In the genomic region with DNA sequence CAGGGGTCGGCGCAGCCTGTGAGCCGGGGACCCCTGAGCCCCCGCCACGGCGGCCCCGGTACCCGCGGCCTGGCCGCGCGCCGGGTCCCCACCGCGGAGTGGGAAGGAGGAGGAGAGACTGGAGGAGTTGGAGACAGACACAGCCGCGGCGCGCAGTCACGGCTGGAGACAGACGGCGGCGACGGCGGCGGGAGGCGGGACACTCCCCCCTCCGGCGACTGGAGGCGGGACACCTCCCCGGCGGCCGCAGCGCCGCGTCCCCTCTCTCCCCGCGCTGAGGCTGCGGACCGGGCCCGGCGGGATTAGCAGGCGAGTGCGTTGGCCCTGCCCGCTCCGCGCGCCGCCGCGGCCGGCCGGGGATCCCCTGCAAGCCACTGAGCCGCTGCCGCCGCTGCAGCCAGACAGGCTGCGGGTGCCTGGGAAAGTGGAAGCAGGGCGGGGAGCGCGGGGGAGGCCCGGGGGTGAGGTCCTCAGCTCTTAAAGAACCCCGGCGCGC, we compare ENCODE assay signal across 8 cellular contexts. TPM values are rescaled to one million over a fixed set of nuclear protein-coding genes. Genes with fewer than 3 reads are reported as not detected.
DNase-seq lines count a peak whose midpoint lies in the region; ATAC-seq and TF ChIP-seq lines count a peak whose summit lies in the region.

No MANE protein-coding gene starts in this region.

- no peaks in the 10 kb centered on the region for H3K79me2 ChIP-seq in fibroblast of lung (ENCODE audit: control insufficient read depth, insufficient read depth, low read length)

- H2AFZ ChIP-seq in fibroblast of lung (ENCODE audit: low read length): no peak overlapping the region

- H3K27ac Mint-ChIP-seq in natural killer cell treated with Interleukin-12 subunit alpha and Interleukin-12 subunit beta and Interleukin-15 and Interleukin-18, amount 100 ng/mL, for 72 hours: no peak overlapping the region

- DNase-seq in AG04450 (ENCODE audit: low read depth, low spot score) (no peak), NCI-H2196 treated with DMSO at 0.1 percent for 48 hours (lab: John Stamatoyannopoulos, UW; ENCODE audit: unreplicated experiment) (peak; percentile 26), fibroblast of lung (ENCODE audit: low read depth in 2 of 2) (peak in 1 of 2 donors; percentile 38), OCI-M2 (lab: John Stamatoyannopoulos, UW; ENCODE audit: unreplicated experiment) (no peak)
- peak; percentile 79 for DNase-seq in activated T-cell treated with anti-CD3 and anti-CD28 coated beads, Interleukin-2, amount 50 U/mL, for 1 hour
- no peak for DNase-seq in natural killer cell treated with Interleukin-12 subunit alpha and Interleukin-12 subunit beta and Interleukin-15 and Interleukin-18, amount 100 ng/mL, for 72 hours (ENCODE audit: low spot score)

- H4K20me1 ChIP-seq in fibroblast of lung (ENCODE audit: control insufficient read depth, extremely low read depth, insufficient read depth, low read length): no peaks in the 10 kb centered on the region

- ATAC-seq in GM19025 (IDR thresholded peaks at IDR 0.05; ENCODE audit: low read depth, unreplicated experiment): peak; percentile 45
- ATAC-seq in natural killer cell treated with Interleukin-12 subunit alpha and Interleukin-12 subunit beta and Interleukin-15 and Interleukin-18, amount 100 ng/mL, for 72 hours: peak; percentile 45 to 66

- POLR2A ChIA-PET in AG04450 (lab: Yijun Ruan, JAX): no interaction called here

- CTCF ChIA-PET in AG04450 (lab: Charles Lee): no interaction called here

- H3K4me1 Mint-ChIP-seq in natural killer cell treated with Interleukin-12 subunit alpha and Interleukin-12 subunit beta and Interleukin-15 and Interleukin-18, amount 100 ng/mL, for 72 hours (ENCODE audit: low read depth in 2 of 2): peaks cover 4 to 5% of the 10 kb centered on the region in 2 donors

- H3K4me2 ChIP-seq in fibroblast of lung (ENCODE audit: extremely low read depth, insufficient read depth, low read length): peak overlapping the region; percentile 44

- H3K9me3 ChIP-seq in AG04450 (ENCODE audit: control insufficient read depth, insufficient read depth, low read length) (no peaks in the 10 kb centered on the region; the same call in 1 of the 2 replicates), fibroblast of lung (ENCODE audit: control insufficient read depth, insufficient read depth, low read depth, low read length) (no peaks in the 10 kb centered on the region), subcutaneous abdominal adipose tissue (ENCODE audit: control insufficient read depth in 5 of 5, low read length in 5 of 5) (no peaks in the 10 kb centered on the region)

- peaks cover 46 to 65% of the 10 kb centered on the region in 2 donors for H3K27me3 Mint-ChIP-seq in natural killer cell treated with Interleukin-12 subunit alpha and Interleukin-12 subunit beta and Interleukin-15 and Interleukin-18, amount 100 ng/mL, for 72 hours

- H3K36me3 ChIP-seq in fibroblast of lung (ENCODE audit: control insufficient read depth, insufficient read depth, low read length): no peaks in the 10 kb centered on the region
- no peaks in the 10 kb centered on the region for H3K36me3 ChIP-seq in subcutaneous abdominal adipose tissue (ENCODE audit: control insufficient read depth in 5 of 5, insufficient read depth in 5 of 5, low read length in 5 of 5)

- TF ChIP-seq CTCF in AG04450 (IDR thresholded peaks at IDR 0.05; ENCODE audit: low read depth, low read length) (no peak), fibroblast of lung (conservative IDR thresholded peaks at IDR 0.05 in 1 of 2, IDR thresholded peaks at IDR 0.05 in 1 of 2; ENCODE audit: low read depth in 1 of 2, low read length in 2 of 2) (no peak)

- peaks cover 5% of the 10 kb centered on the region for H3K36me3 Mint-ChIP-seq in natural killer cell treated with Interleukin-12 subunit alpha and Interleukin-12 subunit beta and Interleukin-15 and Interleukin-18, amount 100 ng/mL, for 72 hours

- H3K27ac ChIP-seq in AG04450 (ENCODE audit: low read depth, low read length): no peak overlapping the region
- H3K27ac ChIP-seq in fibroblast of lung (ENCODE audit: insufficient read depth, low read length): no peak overlapping the region
- H3K27ac ChIP-seq in subcutaneous abdominal adipose tissue (ENCODE audit: low read depth, low read length): no peak overlapping the region

- H3K9ac ChIP-seq in fibroblast of lung (ENCODE audit: insufficient read depth, low read length) (no peak overlapping the region), subcutaneous abdominal adipose tissue (ENCODE audit: low read length in 5 of 5) (peak overlapping the region in 2 of 5 donors; percentile 17 to 30)

- H3K27me3 ChIP-seq in AG04450 (ENCODE audit: control insufficient read depth, insufficient read depth, low read length): peaks cover 56% of the 10 kb centered on the region
- H3K27me3 ChIP-seq in fibroblast of lung (ENCODE audit: control insufficient read depth, insufficient read depth, low read length): peaks cover 44% of the 10 kb centered on the region
- peaks cover 0 to 2% (median 0%) of the 10 kb centered on the region in 5 donors for H3K27me3 ChIP-seq in subcutaneous abdominal adipose tissue (ENCODE audit: control insufficient read depth in 5 of 5, insufficient read depth in 4 of 5, low read length in 5 of 5)

- no peak overlapping the region for H3K4me3 Mint-ChIP-seq in natural killer cell treated with Interleukin-12 subunit alpha and Interleukin-12 subunit beta and Interleukin-15 and Interleukin-18, amount 100 ng/mL, for 72 hours

- H3K4me3 ChIP-seq in AG04450 (ENCODE audit: low read depth, low read length) (peak overlapping the region; percentile 39; the same call in 1 of the 2 replicates), fibroblast of lung (replicated peaks in 1 of 4; ENCODE audit: control extremely low read depth in 1 of 4, insufficient read depth in 1 of 4, low read depth in 3 of 4, low read length in 4 of 4) (peak overlapping the region in 1 of 4 experiments; percentile 37), subcutaneous abdominal adipose tissue (ENCODE audit: low read depth in 1 of 5, low read length in 5 of 5) (peak overlapping the region in 4 of 5 donors; percentile 71 to 84 (median 81))

- no peaks in the 10 kb centered on the region for H3K9me3 Mint-ChIP-seq in natural killer cell treated with Interleukin-12 subunit alpha and Interleukin-12 subunit beta and Interleukin-15 and Interleukin-18, amount 100 ng/mL, for 72 hours

- no peaks in the 10 kb centered on the region for H3K4me1 ChIP-seq in fibroblast of lung (ENCODE audit: control insufficient read depth, extremely low read depth, insufficient read depth, low read length)
- peaks cover 9 to 65% (median 52%) of the 10 kb centered on the region in 5 donors for H3K4me1 ChIP-seq in subcutaneous abdominal adipose tissue (ENCODE audit: control insufficient read depth in 5 of 5, insufficient read depth in 5 of 5, low read length in 5 of 5)

RNA-seq across cellular contexts. Expression of a gene that starts 1.0 kb away (rescaled TPM):
- not detected in 2 replicates for polyA plus RNA-seq in AG04450 (2011; rRNA removed)
- polyA minus RNA-seq in AG04450 (2011; rRNA and poly(A)+ RNA removed): not detected in 2 replicates
- under 0.01 TPM in 1 of 2 replicates, not detected in the other for total RNA-seq in fibroblast of lung
- polyA plus RNA-seq in fibroblast of lung: not detected in 2 replicates
- polyA plus RNA-seq in fibroblast of lung (2012): not detected in 2 replicates
- polyA minus RNA-seq in fibroblast of lung (ENCODE audit: low replicate concordance): not detected in 2 replicates
- total RNA-seq in natural killer cell treated with Interleukin-12 subunit alpha and Interleukin-12 subunit beta and Interleukin-15 and Interleukin-18, amount 100 ng/mL, for 72 hours: 10 to 100 TPM; 16.3 to 19.5 TPM

Comparison
In these comparisons a context has a peak if more than half of its experiments do, and no peak if none do; other contexts are left out.
1. DNase-seq: peak in NCI-H2196 treated with DMSO at 0.1 percent for 48 hours (single experiment) and activated T-cell treated with anti-CD3 and anti-CD28 coated beads, Interleukin-2, amount 50 U/mL, for 1 hour (single experiment); none in AG04450 (single experiment), natural killer cell treated with Interleukin-12 subunit alpha and Interleukin-12 subunit beta and Interleukin-15 and Interleukin-18, amount 100 ng/mL, for 72 hours (single experiment) and OCI-M2 (single experiment).
2. RNA of a gene that starts 1.0 kb away (total RNA-seq): 16.3 to 19.5 TPM in natural killer cell treated with Interleukin-12 subunit alpha and Interleukin-12 subunit beta and Interleukin-15 and Interleukin-18, amount 100 ng/mL, for 72 hours; under 0.01 TPM in fibroblast of lung; every median in the first group is over 10 times any median in the second.